Comparison of ENCODE assay signal across 8 cellular contexts in genomic region chr2:16608661-16609643, GRCh38. TPM values are rescaled to one million over a fixed set of nuclear protein-coding genes. Genes with fewer than 3 reads are reported as not detected.
A peak's percentile ranks its signal among the peaks of the same experiment; 100 is the strongest.
DNase-seq lines count a peak whose midpoint lies in the region; ATAC-seq and TF ChIP-seq lines count a peak whose summit lies in the region.

No MANE protein-coding gene starts in this region.

- H4K8ac ChIP-seq in mesenchymal stem cell (ENCODE audit: low read length): peak overlapping the region; percentile 19

- no peaks in the 10 kb centered on the region for H3K27me3 ChIP-seq in CD4-positive, CD25-positive, alpha-beta regulatory T cell (ENCODE audit: control insufficient read depth, insufficient read depth, low read length)
- no peaks in the 10 kb centered on the region for H3K27me3 ChIP-seq in mesenchymal stem cell (ENCODE audit: control insufficient read depth in 1 of 2, insufficient read depth in 1 of 2, low read length in 2 of 2)

- H2BK120ac ChIP-seq in mesenchymal stem cell (ENCODE audit: low read depth, low read length): no peak overlapping the region

- POLR2A ChIA-PET in activated CD8-positive, alpha-beta T cell treated with anti-CD3 and anti-CD28 coated beads for 36 hours (lab: Charles Lee): no interaction called here

- H4K91ac ChIP-seq in mesenchymal stem cell (ENCODE audit: low read length): no peak overlapping the region

- no peaks in the 10 kb centered on the region for H3K9me3 ChIP-seq in CD4-positive, CD25-positive, alpha-beta regulatory T cell (ENCODE audit: control insufficient read depth in 2 of 2, low read length in 2 of 2)
- no peaks in the 10 kb centered on the region for H3K9me3 ChIP-seq in mesenchymal stem cell (ENCODE audit: control insufficient read depth, low read length)

- H3K27me3 Mint-ChIP-seq in CD4-positive, CD25-positive, alpha-beta regulatory T cell: no peaks in the 10 kb centered on the region
- no peaks in the 10 kb centered on the region for H3K27me3 Mint-ChIP-seq in activated CD8-positive, alpha-beta T cell treated with anti-CD3 and anti-CD28 coated beads for 36 hours
- no peaks in the 10 kb centered on the region for H3K27me3 Mint-ChIP-seq in effector memory CD8-positive, alpha-beta T cell

- H3K23ac ChIP-seq in mesenchymal stem cell (ENCODE audit: low read length in 2 of 2): no peak overlapping the region

- intact Hi-C loops in activated CD8-positive, alpha-beta T cell treated with anti-CD3 and anti-CD28 coated beads for 36 hours (cut with micrococcal nuclease): loop anchor here (2.0 to 10.0 kb wide), 4 partner anchors 57 to 972 kb away; partner anchors contain the start of gene MYCN

- no peak overlapping the region for H2BK15ac ChIP-seq in mesenchymal stem cell (ENCODE audit: low read depth, poor library complexity, severe bottlenecking)

- ATAC-seq in CD4-positive, CD25-positive, alpha-beta regulatory T cell (ENCODE audit: low read depth in 2 of 2): peak; percentile 85 to 86
- ATAC-seq in GM19372 (IDR thresholded peaks at IDR 0.05; ENCODE audit: low read depth, unreplicated experiment) (peak; percentile 86), HG03520 (IDR thresholded peaks at IDR 0.05; ENCODE audit: unreplicated experiment) (peak; percentile 89)
- ATAC-seq in activated CD8-positive, alpha-beta T cell treated with anti-CD3 and anti-CD28 coated beads for 36 hours: peak; percentile 97
- peak; percentile 92 for ATAC-seq in effector memory CD8-positive, alpha-beta T cell (replicated peaks)

- H3K9me3 Mint-ChIP-seq in CD4-positive, CD25-positive, alpha-beta regulatory T cell: peaks cover 0 to 2% (median 0%) of the 10 kb centered on the region in 7 donors
- H3K9me3 Mint-ChIP-seq in activated CD8-positive, alpha-beta T cell treated with anti-CD3 and anti-CD28 coated beads for 36 hours: no peaks in the 10 kb centered on the region
- H3K9me3 Mint-ChIP-seq in effector memory CD8-positive, alpha-beta T cell: no peaks in the 10 kb centered on the region

- H3K18ac ChIP-seq in mesenchymal stem cell (ENCODE audit: low read depth in 1 of 2, low read length in 2 of 2): peak overlapping the region in 1 of 2 experiments; percentile 75

- H3K4me3 Mint-ChIP-seq in CD4-positive, CD25-positive, alpha-beta regulatory T cell: peak overlapping the region; percentile 88 to 92 (median 90)
- H3K4me3 Mint-ChIP-seq in activated CD8-positive, alpha-beta T cell treated with anti-CD3 and anti-CD28 coated beads for 36 hours: peak overlapping the region; percentile 75
- peak overlapping the region; percentile 77 to 80 for H3K4me3 Mint-ChIP-seq in effector memory CD8-positive, alpha-beta T cell

- peak overlapping the region in 1 of 2 experiments; percentile 82 for H3K14ac ChIP-seq in mesenchymal stem cell (ENCODE audit: low read length in 2 of 2)

- H3K27ac Mint-ChIP-seq in CD4-positive, CD25-positive, alpha-beta regulatory T cell: peak overlapping the region in 2 of 3 donors; percentile 39 to 51
- H3K27ac Mint-ChIP-seq in activated CD8-positive, alpha-beta T cell treated with anti-CD3 and anti-CD28 coated beads for 36 hours: peak overlapping the region; percentile 69
- peak overlapping the region in 1 of 2 donors; percentile 32 for H3K27ac Mint-ChIP-seq in effector memory CD8-positive, alpha-beta T cell

- TF ChIP-seq CTCF in activated CD8-positive, alpha-beta T cell treated with anti-CD3 and anti-CD28 coated beads for 36 hours (IDR thresholded peaks at IDR 0.05): peak; percentile 92

- CTCF ChIA-PET in activated CD8-positive, alpha-beta T cell treated with anti-CD3 and anti-CD28 coated beads for 36 hours (lab: Charles Lee): interaction anchor here (0.6 to 1.9 kb wide), 34 partner anchors 8 to 979 kb away, joined by 3 to 29 read pairs (median 4); partner anchors contain the start of genes CYRIA and MYCN

- no peaks in the 10 kb centered on the region for H3K36me3 ChIP-seq in CD4-positive, CD25-positive, alpha-beta regulatory T cell (ENCODE audit: control insufficient read depth, insufficient read depth, low read length)
- H3K36me3 ChIP-seq in mesenchymal stem cell (ENCODE audit: control insufficient read depth in 1 of 2, insufficient read depth in 2 of 2, low read depth in 1 of 2, low read length in 2 of 2): peaks cover 0 to 25% of the 10 kb centered on the region in 2 experiments

- no peak overlapping the region for H2AK5ac ChIP-seq in mesenchymal stem cell (ENCODE audit: low read length, severe bottlenecking)

- H3K27ac ChIP-seq in CD4-positive, CD25-positive, alpha-beta regulatory T cell (ENCODE audit: insufficient read depth, low read length, poor library complexity, severe bottlenecking): no peak overlapping the region
- H3K27ac ChIP-seq in mesenchymal stem cell (ENCODE audit: low read length, poor library complexity, severe bottlenecking): peak overlapping the region; percentile 58

- H3K4me2 ChIP-seq in mesenchymal stem cell (ENCODE audit: low read length, poor library complexity, severe bottlenecking): peak overlapping the region; percentile 72

- WGBS in mesenchymal stem cell: 5% methylated on average over 21 of the region's 21 CpGs

- no peaks in the 10 kb centered on the region for H3K4me1 ChIP-seq in CD4-positive, CD25-positive, alpha-beta regulatory T cell (ENCODE audit: control insufficient read depth, insufficient read depth, low read length, poor library complexity, severe bottlenecking)
- peaks cover 7% of the 10 kb centered on the region for H3K4me1 ChIP-seq in mesenchymal stem cell (ENCODE audit: control insufficient read depth, insufficient read depth, low read depth, low read length)

- no peak overlapping the region for H3K4ac ChIP-seq in mesenchymal stem cell (ENCODE audit: low read depth in 1 of 2, low read length in 2 of 2)

- peak overlapping the region; percentile 46 for H2AFZ ChIP-seq in mesenchymal stem cell (ENCODE audit: low read depth, low read length)

- H3K79me1 ChIP-seq in mesenchymal stem cell (replicated peaks; ENCODE audit: low read length, poor library complexity, severe bottlenecking): peaks cover 39% of the 10 kb centered on the region

- H3K9ac ChIP-seq in mesenchymal stem cell (ENCODE audit: low read length): peak overlapping the region; percentile 52

- H2BK5ac ChIP-seq in mesenchymal stem cell (ENCODE audit: low read depth, low read length, poor library complexity, severe bottlenecking): no peak overlapping the region

- peaks cover 0 to 8% (median 4%) of the 10 kb centered on the region in 4 donors for H3K4me1 Mint-ChIP-seq in CD4-positive, CD25-positive, alpha-beta regulatory T cell
- peaks cover 3% of the 10 kb centered on the region for H3K4me1 Mint-ChIP-seq in activated CD8-positive, alpha-beta T cell treated with anti-CD3 and anti-CD28 coated beads for 36 hours (ENCODE audit: low read depth)
- peaks cover 5 to 7% of the 10 kb centered on the region in 2 donors for H3K4me1 Mint-ChIP-seq in effector memory CD8-positive, alpha-beta T cell (ENCODE audit: low read depth in 2 of 2)

- H3K36me3 Mint-ChIP-seq in CD4-positive, CD25-positive, alpha-beta regulatory T cell: no peaks in the 10 kb centered on the region
- no peaks in the 10 kb centered on the region for H3K36me3 Mint-ChIP-seq in activated CD8-positive, alpha-beta T cell treated with anti-CD3 and anti-CD28 coated beads for 36 hours (ENCODE audit: low read depth)
- peaks cover 8% of the 10 kb centered on the region for H3K36me3 Mint-ChIP-seq in effector memory CD8-positive, alpha-beta T cell (ENCODE audit: insufficient read depth)

- DNase-seq in CD4-positive, CD25-positive, alpha-beta regulatory T cell: peak; percentile 56 to 84 (median 77)
- DNase-seq in NCI-H748 (lab: John Stamatoyannopoulos, UW; ENCODE audit: unreplicated experiment) (peak; percentile 92), mesenchymal stem cell (peak; percentile 91)
- peak; percentile 92 for DNase-seq in activated CD8-positive, alpha-beta T cell treated with anti-CD3 and anti-CD28 coated beads for 36 hours
- peak; percentile 78 to 87 (median 78) for DNase-seq in effector memory CD8-positive, alpha-beta T cell
- DNase-seq in stimulated activated CD8-positive, alpha-beta memory T cell treated with anti-CD3 and anti-CD28 coated beads, Interleukin-12 subunit alpha, Interleukin-12 subunit beta, amount 100 ng/mL, for 4 hours (ENCODE audit: low read depth): peak; percentile 61

- H2BK12ac ChIP-seq in mesenchymal stem cell (ENCODE audit: low read length in 2 of 2): no peak overlapping the region

- peak overlapping the region; percentile 81 for H3K4me3 ChIP-seq in CD4-positive, CD25-positive, alpha-beta regulatory T cell (ENCODE audit: low read depth, low read length)
- peak overlapping the region; percentile 41 to 77 for H3K4me3 ChIP-seq in mesenchymal stem cell (ENCODE audit: insufficient read depth in 1 of 2, low read depth in 1 of 2, low read length in 2 of 2)

RNA-seq across cellular contexts. Expression of gene CYRIA, which starts 56.7 kb away (rescaled TPM):
- not detected for total RNA-seq in CD4-positive, CD25-positive, alpha-beta regulatory T cell
- polyA plus RNA-seq in CD4-positive, CD25-positive, alpha-beta regulatory T cell: under 1 TPM in 1 of 4 donors, not detected in 3; 0.25 TPM
- under 1 TPM; 0.70 to 0.72 TPM for total RNA-seq in activated CD8-positive, alpha-beta T cell treated with anti-CD3 and anti-CD28 coated beads for 36 hours
- 12.5 TPM for polyA plus RNA-seq in mesenchymal stem cell (2013, experiment 1 of 2)
- 14.3 TPM for polyA plus RNA-seq in mesenchymal stem cell (2013, experiment 2 of 2)
